In genomic region chr7:85525661-85526060, GRCh38 we compare ENCODE assay signal across 31 cellular contexts.
"Had no signal": no experiment of that assay in that cellular context is flagged by ENCODE, and none has a peak within 500 bp of the region (broad histone marks: within the 10 kb centered on the region; RNA-seq: fewer than 3 reads in every experiment).

No MANE protein-coding gene starts in this region.

- H3K4me3 ChIP-seq: adrenal gland, body of pancreas, esophagus squamous epithelium had no signal

- H3K4me1 ChIP-seq: adrenal gland, esophagus squamous epithelium had no signal

- ATAC-seq: activated CD4-positive, CD25-positive, alpha-beta regulatory T cell treated with anti-CD3 and anti-CD28 coated beads, Interleukin-2, amount 50 U/mL, for 24 hours; activated CD8-positive, alpha-beta T cell treated with anti-CD3 and anti-CD28 coated beads for 36 hours; activated naive CD8-positive, alpha-beta T cell treated with anti-CD3 and anti-CD28 coated beads, Interleukin-2, amount 50 U/mL, for 24 hours; activated T-cell treated with anti-CD3 and anti-CD28 coated beads, Interleukin-2, amount 50 U/mL, for 4 hours; activated T-helper 17 cell treated with anti-CD3 and anti-CD28 coated beads, Interleukin-2, amount 50 U/mL, for 72 hours; body of pancreas; effector memory CD8-positive, alpha-beta T cell; T-helper 17 cell had no signal

- H3K27ac ChIP-seq: adrenal gland, body of pancreas, epithelial cell of prostate, esophagus squamous epithelium, WERI-Rb-1 had no signal

- H3K9me3 ChIP-seq: adrenal gland, body of pancreas, esophagus squamous epithelium had no signal

- H3K36me3 ChIP-seq: adrenal gland, esophagus squamous epithelium, WERI-Rb-1 had no signal

- H3K27me3 Mint-ChIP-seq: activated B cell treated with CpG ODN at 0.5 μM for 24 hours; activated CD8-positive, alpha-beta T cell treated with anti-CD3 and anti-CD28 coated beads for 36 hours; activated naive CD4-positive, alpha-beta T cell treated with anti-CD3 and anti-CD28 coated beads, Interleukin-2, amount 50 U/mL, for 24 hours; activated naive CD8-positive, alpha-beta T cell treated with anti-CD3 and anti-CD28 coated beads for 36 hours; activated naive CD8-positive, alpha-beta T cell treated with anti-CD3 and anti-CD28 coated beads, Interleukin-2, amount 50 U/mL, for 24 hours; activated T-helper 17 cell treated with anti-CD3 and anti-CD28 coated beads, Interleukin-2, amount 50 U/mL, for 72 hours; effector memory CD8-positive, alpha-beta T cell; T-helper 17 cell had no signal

- H3K4me1 Mint-ChIP-seq: activated B cell treated with CpG ODN at 0.5 μM for 24 hours; activated naive CD4-positive, alpha-beta T cell treated with anti-CD3 and anti-CD28 coated beads, Interleukin-2, amount 50 U/mL, for 24 hours; activated naive CD8-positive, alpha-beta T cell treated with anti-CD3 and anti-CD28 coated beads for 36 hours; activated naive CD8-positive, alpha-beta T cell treated with anti-CD3 and anti-CD28 coated beads, Interleukin-2, amount 50 U/mL, for 24 hours; activated T-helper 17 cell treated with anti-CD3 and anti-CD28 coated beads, Interleukin-2, amount 50 U/mL, for 72 hours; T-helper 17 cell had no signal

- DNase-seq: activated B cell treated with CpG ODN at 0.5 μM for 24 hours; activated CD4-positive, alpha-beta T cell treated with anti-CD3 and anti-CD28 coated beads for 48 hours; activated CD4-positive, alpha-beta T cell treated with anti-CD3 and anti-CD28 coated beads, Interleukin-2, amount 50 U/mL, for 1 hour; activated CD4-positive, alpha-beta T cell treated with anti-CD3 and anti-CD28 coated beads, Interleukin-2, amount 50 U/mL, for 48 hours; activated CD8-positive, alpha-beta memory T cell treated with anti-CD3 and anti-CD28 coated beads for 24 hours; activated CD8-positive, alpha-beta T cell treated with anti-CD3 and anti-CD28 coated beads for 36 hours; activated effector memory CD4-positive, alpha-beta T cell treated with Interleukin-2 at 50 U/mL for 16 hours; activated naive CD4-positive, alpha-beta T cell treated with anti-CD3 and anti-CD28 coated beads for 36 hours; activated naive CD8-positive, alpha-beta T cell treated with anti-CD3 and anti-CD28 coated beads for 36 hours; activated naive CD8-positive, alpha-beta T cell treated with anti-CD3 and anti-CD28 coated beads, Interleukin-2, amount 50 U/mL, for 24 hours; activated T-cell treated with anti-CD3 and anti-CD28 coated beads, Interleukin-2, amount 50 U/mL, for 4 hours; adrenal gland; amygdala; aorta; body of pancreas; caudate nucleus; cortex of kidney; dermis blood vessel endothelial cell; effector CD4-positive, alpha-beta T cell; effector memory CD8-positive, alpha-beta T cell; esophagus squamous epithelium; head of caudate nucleus; T-helper 1 cell; T-helper 17 cell; T1000; WERI-Rb-1 had no signal

- H3K27ac Mint-ChIP-seq: activated B cell treated with CpG ODN at 0.5 μM for 24 hours; activated CD8-positive, alpha-beta T cell treated with anti-CD3 and anti-CD28 coated beads for 36 hours; activated naive CD4-positive, alpha-beta T cell treated with anti-CD3 and anti-CD28 coated beads for 36 hours; activated naive CD4-positive, alpha-beta T cell treated with anti-CD3 and anti-CD28 coated beads, Interleukin-2, amount 50 U/mL, for 24 hours; activated naive CD8-positive, alpha-beta T cell treated with anti-CD3 and anti-CD28 coated beads for 36 hours; activated naive CD8-positive, alpha-beta T cell treated with anti-CD3 and anti-CD28 coated beads, Interleukin-2, amount 50 U/mL, for 24 hours; activated T-helper 17 cell treated with anti-CD3 and anti-CD28 coated beads, Interleukin-2, amount 50 U/mL, for 72 hours; effector memory CD8-positive, alpha-beta T cell; T-helper 17 cell; T-helper 2 cell treated with Interferon-gamma antibody and Interleukin-4, amounts not matched to agents 5 μg/mL and 100 μg/mL, for 36 hours had no signal

- H3K4me3 Mint-ChIP-seq: activated B cell treated with CpG ODN at 0.5 μM for 24 hours; activated CD8-positive, alpha-beta T cell treated with anti-CD3 and anti-CD28 coated beads for 36 hours; activated naive CD4-positive, alpha-beta T cell treated with anti-CD3 and anti-CD28 coated beads for 36 hours; activated naive CD4-positive, alpha-beta T cell treated with anti-CD3 and anti-CD28 coated beads, Interleukin-2, amount 50 U/mL, for 24 hours; activated naive CD8-positive, alpha-beta T cell treated with anti-CD3 and anti-CD28 coated beads for 36 hours; activated naive CD8-positive, alpha-beta T cell treated with anti-CD3 and anti-CD28 coated beads, Interleukin-2, amount 50 U/mL, for 24 hours; activated T-cell treated with anti-CD3 and anti-CD28 coated beads, Interleukin-2, amount 50 U/mL, for 4 hours; activated T-helper 17 cell treated with anti-CD3 and anti-CD28 coated beads, Interleukin-2, amount 50 U/mL, for 72 hours; effector memory CD8-positive, alpha-beta T cell; T-helper 17 cell; T-helper 2 cell treated with Interferon-gamma antibody and Interleukin-4, amounts not matched to agents 5 μg/mL and 100 μg/mL, for 36 hours had no signal

- H3K36me3 Mint-ChIP-seq: activated naive CD4-positive, alpha-beta T cell treated with anti-CD3 and anti-CD28 coated beads, Interleukin-2, amount 50 U/mL, for 24 hours; activated naive CD8-positive, alpha-beta T cell treated with anti-CD3 and anti-CD28 coated beads for 36 hours had no signal

- H3K27me3 ChIP-seq: adrenal gland, body of pancreas, esophagus squamous epithelium had no signal

- H3K9me3 Mint-ChIP-seq: activated B cell treated with CpG ODN at 0.5 μM for 24 hours; activated naive CD4-positive, alpha-beta T cell treated with anti-CD3 and anti-CD28 coated beads for 36 hours; activated naive CD4-positive, alpha-beta T cell treated with anti-CD3 and anti-CD28 coated beads, Interleukin-2, amount 50 U/mL, for 24 hours; activated naive CD8-positive, alpha-beta T cell treated with anti-CD3 and anti-CD28 coated beads for 36 hours; activated naive CD8-positive, alpha-beta T cell treated with anti-CD3 and anti-CD28 coated beads, Interleukin-2, amount 50 U/mL, for 24 hours; activated T-cell treated with anti-CD3 and anti-CD28 coated beads, Interleukin-2, amount 50 U/mL, for 4 hours; T-helper 2 cell treated with Interferon-gamma antibody and Interleukin-4, amounts not matched to agents 5 μg/mL and 100 μg/mL, for 36 hours had no signal
